25 cellular contexts compared by ENCODE assay signal in the genomic region with DNA sequence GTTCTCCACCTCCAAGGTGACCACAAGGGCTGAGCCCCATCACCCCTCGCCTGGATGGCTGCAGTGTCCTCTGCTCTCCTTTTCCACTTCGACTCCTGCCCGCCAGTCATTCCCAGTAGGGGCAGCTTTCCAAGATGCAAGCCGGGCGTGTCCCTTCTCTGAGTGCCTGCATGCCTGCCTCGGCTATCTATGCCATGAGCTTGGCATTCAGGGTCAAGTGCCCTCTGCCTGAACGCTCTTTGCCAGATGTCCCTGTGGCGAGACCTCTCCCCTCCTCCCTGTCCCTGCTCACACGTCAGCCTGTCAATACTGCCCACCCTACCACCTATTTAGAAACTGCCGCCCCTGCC. TPM values are rescaled to one million over a fixed set of nuclear protein-coding genes. Genes with fewer than 3 reads are reported as not detected.
DNase-seq lines count a peak whose midpoint lies in the region; ATAC-seq, FAIRE-seq and TF ChIP-seq lines count a peak whose summit lies in the region.
"Had no signal": no experiment of that assay in that cellular context is flagged by ENCODE, and none has a peak within 500 bp of the region (broad histone marks: within the 10 kb centered on the region; RNA-seq: fewer than 3 reads in every experiment).

No MANE protein-coding gene starts in this region.

- H3K9me3 ChIP-seq in MG63, result no peaks in the 10 kb centered on the region
- H3K9me3 ChIP-seq: BLaER1, body of pancreas, Caco-2, psoas muscle had no signal

- TF ChIP-seq CTCF in neural crest cell (conservative IDR thresholded peaks at IDR 0.05), result no peak

- no peaks in the 10 kb centered on the region for H3K9me3 Mint-ChIP-seq in neural crest cell
- H3K9me3 Mint-ChIP-seq: activated naive CD8-positive, alpha-beta T cell treated with anti-CD3 and anti-CD28 coated beads, Interleukin-2, amount 50 U/mL, for 24 hours; nephron progenitor cell; T-helper 2 cell treated with Interferon-gamma antibody and Interleukin-4, amounts not matched to agents 5 μg/mL and 100 μg/mL, for 36 hours had no signal

- no peak overlapping the region for H3K27ac Mint-ChIP-seq in neural crest cell (ENCODE audit: unreplicated experiment)
- H3K27ac Mint-ChIP-seq: activated naive CD8-positive, alpha-beta T cell treated with anti-CD3 and anti-CD28 coated beads, Interleukin-2, amount 50 U/mL, for 24 hours; nephron progenitor cell; T-helper 2 cell treated with Interferon-gamma antibody and Interleukin-4, amounts not matched to agents 5 μg/mL and 100 μg/mL, for 36 hours had no signal

- ATAC-seq in HG03565 (IDR thresholded peaks at IDR 0.05; ENCODE audit: unreplicated experiment), result no peak
- ATAC-seq: activated naive CD8-positive, alpha-beta T cell treated with anti-CD3 and anti-CD28 coated beads, Interleukin-2, amount 50 U/mL, for 24 hours; body of pancreas; SK-N-SH treated with all-trans-retinoic acid at 6 μM for 48 hours had no signal

- intact Hi-C loops in cardiac septum (cut with DNase I), result loop anchor here (1.0 to 5.0 kb wide), 3 partner anchors 14 to 233 kb away; a partner anchor contains a TSS

- H3K36me3 ChIP-seq in MG63, result peaks cover 2% of the 10 kb centered on the region; the same call in 1 of the 2 replicates

- H3K27me3 ChIP-seq in MG63, result no peaks in the 10 kb centered on the region
- H3K27me3 ChIP-seq: BLaER1, body of pancreas had no signal

- DNase-seq in A172 (ENCODE audit: low spot score), result peak; percentile 60
- peak; percentile 47 for DNase-seq in MG63
- DNase-seq in cardiac septum (ENCODE audit: low spot score), result peak; percentile 87
- DNase-seq in neural crest cell (ENCODE audit: low read depth, low spot score), result no peak
- DNase-seq in NCI-H187 treated with DMSO at 0.1 percent for 48 hours (lab: John Stamatoyannopoulos, UW), result no peak
- no peak for DNase-seq in HT-29 (ENCODE audit: low spot score)
- no peak for DNase-seq in urothelium cell line (ENCODE audit: low spot score)
- DNase-seq: activated CD4-positive, alpha-beta T cell treated with anti-CD3 and anti-CD28 coated beads, Interleukin-2, amount 50 U/mL, for 1 hour; activated CD8-positive, alpha-beta memory T cell treated with anti-CD3 and anti-CD28 coated beads, Interleukin-2, amount 50 U/mL, for 48 hours; activated naive CD8-positive, alpha-beta T cell treated with anti-CD3 and anti-CD28 coated beads, Interleukin-2, amount 50 U/mL, for 24 hours; body of pancreas; Caco-2; EL; GM23248; NCI-H1105 treated with DMSO at 0.1 percent for 48 hours; NCI-H2081; nephron progenitor cell; psoas muscle; stimulated activated naive CD4-positive, alpha-beta T cell had no signal

- peaks cover 2% of the 10 kb centered on the region for H3K36me3 Mint-ChIP-seq in neural crest cell (ENCODE audit: low read depth)

- peaks cover 20% of the 10 kb centered on the region for H3K4me1 Mint-ChIP-seq in neural crest cell

- peaks cover 23% of the 10 kb centered on the region for H3K27me3 Mint-ChIP-seq in neural crest cell (ENCODE audit: low read depth)

- no peak for FAIRE-seq in urothelium cell line (lab: Jason Lieb, UNC)
- FAIRE-seq: colon had no signal

- peak overlapping the region; percentile 57 for H3K4me3 Mint-ChIP-seq in neural crest cell
- H3K4me3 Mint-ChIP-seq: activated naive CD8-positive, alpha-beta T cell treated with anti-CD3 and anti-CD28 coated beads, Interleukin-2, amount 50 U/mL, for 24 hours; nephron progenitor cell; T-helper 2 cell treated with Interferon-gamma antibody and Interleukin-4, amounts not matched to agents 5 μg/mL and 100 μg/mL, for 36 hours had no signal

- H3K4me3 ChIP-seq in MG63, result no peak overlapping the region
- H3K4me3 ChIP-seq: BLaER1, body of pancreas, GM23248, psoas muscle, smooth muscle cell had no signal

RNA-seq across cellular contexts. Expression of a gene that starts 16.9 kb away (rescaled TPM):
- total RNA-seq in A172 (2014; rRNA removed; shearing (Covaris generic)), result 139 and 190 TPM in 2 replicates
- 32.7 and 59.7 TPM in 2 replicates for total RNA-seq in MG63 (2014; rRNA removed; shearing (Covaris generic); ENCODE audit: low replicate concordance)
- total RNA-seq in cardiac septum (126 TPM), neural crest cell (13.6 and 17.0 TPM in 2 replicates)
- total RNA-seq in HT-29 (2014; rRNA removed; shearing (Covaris generic)), result 42.2 and 44.0 TPM in 2 replicates

RNA-seq across cellular contexts. Expression of a gene that starts 42.9 kb away (rescaled TPM):
- 2.4 and 8.5 TPM in 2 replicates for total RNA-seq in A172 (2014; rRNA removed; shearing (Covaris generic))
- total RNA-seq in MG63 (2014; rRNA removed; shearing (Covaris generic); ENCODE audit: low replicate concordance), result 2.8 and 3.0 TPM in 2 replicates
- 9.4 TPM for total RNA-seq in cardiac septum
- total RNA-seq in neural crest cell, result 1.0 and 3.4 TPM in 2 replicates
- total RNA-seq in HT-29 (2014; rRNA removed; shearing (Covaris generic)), result 1.6 TPM in 1 of 2 replicates, not detected in the other

RNA-seq across cellular contexts. Expression of a gene that starts 46.3 kb away (rescaled TPM):
- 151 and 340 TPM in 2 replicates for total RNA-seq in A172 (2014; rRNA removed; shearing (Covaris generic))
- total RNA-seq in MG63 (2014; rRNA removed; shearing (Covaris generic); ENCODE audit: low replicate concordance), result 8.1 and 22.6 TPM in 2 replicates
- total RNA-seq in cardiac septum (25.8 TPM), neural crest cell (939 and 976 TPM in 2 replicates)
- total RNA-seq in HT-29 (2014; rRNA removed; shearing (Covaris generic)), result not detected in 2 replicates

RNA-seq across cellular contexts. Expression of a gene that starts 57.6 kb away (rescaled TPM):
- total RNA-seq in A172 (2014; rRNA removed; shearing (Covaris generic)), result 55.3 and 84.2 TPM in 2 replicates
- 25.4 and 28.3 TPM in 2 replicates for total RNA-seq in MG63 (2014; rRNA removed; shearing (Covaris generic); ENCODE audit: low replicate concordance)
- total RNA-seq in cardiac septum, result 34.0 TPM
- 245 and 248 TPM in 2 replicates for total RNA-seq in neural crest cell
- total RNA-seq in HT-29 (2014; rRNA removed; shearing (Covaris generic)), result 1.9 and 9.4 TPM in 2 replicates

Comparison
In these comparisons a context has a peak if more than half of its experiments do, and no peak if none do; other contexts are left out.
1. DNase-seq: peak in A172 (single experiment), MG63 (single experiment) and cardiac septum (single experiment); none in neural crest cell (single experiment), NCI-H187 treated with DMSO at 0.1 percent for 48 hours (single experiment), HT-29 (single experiment) and urothelium cell line (single experiment).